Comparison of ENCODE assay signal across 8 cellular contexts in the genomic region with DNA sequence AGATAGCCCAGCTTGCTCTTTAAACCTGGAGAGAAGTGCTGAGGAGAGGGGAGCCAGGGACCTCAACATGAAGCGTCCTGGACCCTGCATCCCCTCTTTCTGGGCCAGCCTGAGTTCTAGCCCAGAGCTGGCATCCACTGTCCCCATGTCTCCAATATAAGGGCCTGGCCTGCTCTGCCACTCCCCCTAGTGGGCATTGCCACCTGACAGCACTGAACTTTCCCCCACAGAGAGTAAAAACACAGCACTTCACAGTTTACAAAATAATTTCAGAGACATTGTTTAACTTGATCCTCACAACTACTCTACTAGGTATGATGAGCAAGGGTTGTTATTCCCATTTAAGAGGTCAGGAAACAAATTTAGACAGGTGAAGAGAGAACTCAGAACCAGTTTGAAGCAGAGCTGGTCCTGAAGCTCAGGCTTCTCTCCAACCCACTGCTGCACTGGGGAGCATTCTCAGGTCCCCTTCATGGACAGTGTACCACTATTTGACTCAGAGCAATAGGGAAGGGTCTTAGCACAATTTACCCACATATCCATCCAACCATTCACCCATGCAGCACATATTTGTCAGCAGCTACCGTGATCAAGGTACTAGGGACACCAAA.
A peak's percentile ranks its signal among the peaks of the same experiment; 100 is the strongest.
DNase-seq lines count a peak whose midpoint lies in the region; ATAC-seq and TF ChIP-seq lines count a peak whose summit lies in the region.

No MANE protein-coding gene starts in this region.

- BruUV-seq in A673 (replicated peaks; lab: Mats Ljungman, UMichigan) = no TSS peak

- POLR2A ChIA-PET in A673 (lab: Charles Lee; ENCODE audit: low non-redundant PET) = no interaction called here

- peak; percentile 88 for TF ChIP-seq CTCF in A673 (conservative IDR thresholded peaks at IDR 0.05; ENCODE audit: low read depth, low read length)
- peak; percentile 75 for TF ChIP-seq CTCF in GM10266 (IDR thresholded peaks at IDR 0.05; ENCODE audit: control insufficient read depth, insufficient read depth, low read depth, missing control alignments)
- peak; percentile 81 for TF ChIP-seq CTCF in epithelial cell of proximal tubule (conservative IDR thresholded peaks at IDR 0.05; ENCODE audit: low read depth, low read length)
- TF ChIP-seq CTCF in neural crest cell (conservative IDR thresholded peaks at IDR 0.05) = peak; percentile 57

- intact Hi-C loops in A673 (cut with micrococcal nuclease; ENCODE audit: unreplicated experiment) = no loop called here

- ATAC-seq in HG03025 (IDR thresholded peaks at IDR 0.05; ENCODE audit: low FRiP score, unreplicated experiment) = peak; percentile 71
- no peak for ATAC-seq in activated T-helper 17 cell treated with anti-CD3 and anti-CD28 coated beads, Interleukin-2, amount 50 U/mL, for 72 hours (replicated peaks)
- ATAC-seq in HG03521 (IDR thresholded peaks at IDR 0.05; ENCODE audit: unreplicated experiment) = no peak

- peaks cover 15% of the 10 kb centered on the region for H3K9me3 Mint-ChIP-seq in neural crest cell
- no peaks in the 10 kb centered on the region for H3K9me3 Mint-ChIP-seq in activated T-helper 17 cell treated with anti-CD3 and anti-CD28 coated beads, Interleukin-2, amount 50 U/mL, for 72 hours

- peaks cover 9% of the 10 kb centered on the region for H3K27me3 ChIP-seq in A673 (replicated peaks; ENCODE audit: insufficient read depth, low read depth, low read length, poor library complexity)

- DNase-seq in A673 (ENCODE audit: low spot score) (peak; percentile 41), GM10266 (ENCODE audit: extremely low spot score) (peak; percentile 52), OCI-M1 (lab: John Stamatoyannopoulos, UW) (peak; percentile 73), epithelial cell of proximal tubule (ENCODE audit: low read depth) (no peak), neural crest cell (ENCODE audit: low read depth, low spot score) (no peak)

- no peaks in the 10 kb centered on the region for H3K4me1 Mint-ChIP-seq in neural crest cell
- H3K4me1 Mint-ChIP-seq in activated T-helper 17 cell treated with anti-CD3 and anti-CD28 coated beads, Interleukin-2, amount 50 U/mL, for 72 hours = no peaks in the 10 kb centered on the region

- H3K9me3 ChIP-seq in A673 (ENCODE audit: low read depth, low read length, poor library complexity, severe bottlenecking) = no peaks in the 10 kb centered on the region

- H3K36me3 Mint-ChIP-seq in neural crest cell (ENCODE audit: low read depth) = no peaks in the 10 kb centered on the region
- H3K36me3 Mint-ChIP-seq in activated T-helper 17 cell treated with anti-CD3 and anti-CD28 coated beads, Interleukin-2, amount 50 U/mL, for 72 hours (ENCODE audit: low read depth) = no peaks in the 10 kb centered on the region

- no peak overlapping the region for H3K4me3 ChIP-seq in A673 (ENCODE audit: low read depth, low read length, poor library complexity, severe bottlenecking)
- H3K4me3 ChIP-seq in epithelial cell of proximal tubule (ENCODE audit: low read depth, low read length) = no peak overlapping the region

- CTCF ChIA-PET in A673 (lab: Charles Lee) = interaction anchor here (0.6 to 0.9 kb wide), 2 partner anchors 61 to 1740 kb away, joined by 3 to 5 read pairs; no protein-coding TSS in a partner anchor

- H3K27ac ChIP-seq in A673 (ENCODE audit: low read depth, low read length, poor library complexity, severe bottlenecking) = no peak overlapping the region

- no peak overlapping the region for H3K4me3 Mint-ChIP-seq in neural crest cell
- no peak overlapping the region for H3K4me3 Mint-ChIP-seq in activated T-helper 17 cell treated with anti-CD3 and anti-CD28 coated beads, Interleukin-2, amount 50 U/mL, for 72 hours

- H3K27ac Mint-ChIP-seq in neural crest cell (ENCODE audit: unreplicated experiment) = no peak overlapping the region
- H3K27ac Mint-ChIP-seq in activated T-helper 17 cell treated with anti-CD3 and anti-CD28 coated beads, Interleukin-2, amount 50 U/mL, for 72 hours = no peak overlapping the region

- H3K4me1 ChIP-seq in A673 (ENCODE audit: insufficient read depth, low read length, poor library complexity, severe bottlenecking) = no peaks in the 10 kb centered on the region

- no peaks in the 10 kb centered on the region for H3K36me3 ChIP-seq in A673 (ENCODE audit: insufficient read depth, low read length, poor library complexity, severe bottlenecking)

- peaks cover 2% of the 10 kb centered on the region for H3K27me3 Mint-ChIP-seq in neural crest cell (ENCODE audit: low read depth)
- H3K27me3 Mint-ChIP-seq in activated T-helper 17 cell treated with anti-CD3 and anti-CD28 coated beads, Interleukin-2, amount 50 U/mL, for 72 hours = peaks cover 22% of the 10 kb centered on the region

Comparison
In these comparisons a context has a peak if more than half of its experiments do, and no peak if none do; other contexts are left out.
1. DNase-seq: peak in A673 (single experiment), GM10266 (single experiment) and OCI-M1 (single experiment); none in epithelial cell of proximal tubule (single experiment) and neural crest cell (single experiment).
2. Peak in every context shown above with its lines, with median percentiles within 50 percentile points of each other: CTCF ChIP-seq.